Comparison of ENCODE assay signal across 8 cellular contexts in genomic region chr13:109162248-109163051, GRCh38.
A peak's percentile ranks its signal among the peaks of the same experiment; 100 is the strongest.
DNase-seq lines count a peak whose midpoint lies in the region; ATAC-seq and TF ChIP-seq lines count a peak whose summit lies in the region.

No MANE protein-coding gene starts in this region.

- H3K4me3 ChIP-seq in HL-60 (replicated peaks; ENCODE audit: insufficient read depth, low read length), result no peak overlapping the region

- peaks cover 14% of the 10 kb centered on the region for H3K4me1 Mint-ChIP-seq in activated T-cell treated with anti-CD3 and anti-CD28 coated beads, Interleukin-2, amount 50 U/mL, for 72 hours (ENCODE audit: low read depth)

- H3K9me3 Mint-ChIP-seq in activated T-cell treated with anti-CD3 and anti-CD28 coated beads, Interleukin-2, amount 50 U/mL, for 72 hours, result peaks cover 0 to 1% of the 10 kb centered on the region in 2 donors

- DNase-seq in GM13977 (ENCODE audit: low spot score), result peak; percentile 80
- DNase-seq in HL-60 (ENCODE audit: low read depth in 1 of 2, low spot score in 1 of 2), result peak; percentile 33 to 91
- peak; percentile 62 to 69 for DNase-seq in activated T-cell treated with anti-CD3 and anti-CD28 coated beads, Interleukin-2, amount 50 U/mL, for 72 hours
- no peak for DNase-seq in C1 segment of cervical spinal cord (lab: John Stamatoyannopoulos, UW)
- no peak for DNase-seq in NCI-H774 (lab: John Stamatoyannopoulos, UW)
- DNase-seq in OCI-M2 (lab: John Stamatoyannopoulos, UW; ENCODE audit: unreplicated experiment), result no peak
- no peak for DNase-seq in left ventricle myocardium superior

- in situ Hi-C loops in GM13977 (cut with MboI; ENCODE audit: low pct_unique_long_range_greater_than_20kb, low sequenced_read_pairs, unreplicated experiment), result no loop called here

- no peaks in the 10 kb centered on the region for H3K36me3 Mint-ChIP-seq in activated T-cell treated with anti-CD3 and anti-CD28 coated beads, Interleukin-2, amount 50 U/mL, for 72 hours (ENCODE audit: insufficient read depth in 2 of 2)

- peaks cover 53% of the 10 kb centered on the region for H3K27me3 Mint-ChIP-seq in activated T-cell treated with anti-CD3 and anti-CD28 coated beads, Interleukin-2, amount 50 U/mL, for 72 hours (ENCODE audit: low read depth)

- H3K27ac Mint-ChIP-seq in activated T-cell treated with anti-CD3 and anti-CD28 coated beads, Interleukin-2, amount 50 U/mL, for 72 hours, result peak overlapping the region; percentile 14

- no peak for TF ChIP-seq CTCF in GM13977 (IDR thresholded peaks at IDR 0.05; ENCODE audit: extremely low read depth, insufficient read depth, missing control alignments)
- TF ChIP-seq CTCF in HL-60 (IDR thresholded peaks at IDR 0.05; ENCODE audit: insufficient read depth, low read length), result no peak

- intact Hi-C loops in left ventricle myocardium superior (cut with micrococcal nuclease), result no loop called here

- H3K4me3 Mint-ChIP-seq in activated T-cell treated with anti-CD3 and anti-CD28 coated beads, Interleukin-2, amount 50 U/mL, for 72 hours, result peak overlapping the region; percentile 36 to 62

- no peak overlapping the region for H3K27ac ChIP-seq in HL-60 (replicated peaks)

- ATAC-seq in GM21423 (IDR thresholded peaks at IDR 0.05; ENCODE audit: unreplicated experiment) (peak; percentile 75), left ventricle myocardium superior (no peak)
- ATAC-seq in activated T-cell treated with anti-CD3 and anti-CD28 coated beads, Interleukin-2, amount 50 U/mL, for 72 hours (replicated peaks in 1 of 2), result peak; percentile 98 to 99

- no peaks in the 10 kb centered on the region for H3K27me3 ChIP-seq in HL-60 (ENCODE audit: insufficient read depth, poor library complexity, severe bottlenecking)

Comparison
In these comparisons a context has a peak if more than half of its experiments do, and no peak if none do; other contexts are left out.
1. DNase-seq: peak in GM13977 (single experiment), HL-60 (2 of 2) and activated T-cell treated with anti-CD3 and anti-CD28 coated beads, Interleukin-2, amount 50 U/mL, for 72 hours (2 of 2); none in C1 segment of cervical spinal cord (0 of 14), NCI-H774 (single experiment), OCI-M2 (single experiment) and left ventricle myocardium superior (single experiment).